Comparison of ENCODE assay signal across 8 cellular contexts in the genomic region with DNA sequence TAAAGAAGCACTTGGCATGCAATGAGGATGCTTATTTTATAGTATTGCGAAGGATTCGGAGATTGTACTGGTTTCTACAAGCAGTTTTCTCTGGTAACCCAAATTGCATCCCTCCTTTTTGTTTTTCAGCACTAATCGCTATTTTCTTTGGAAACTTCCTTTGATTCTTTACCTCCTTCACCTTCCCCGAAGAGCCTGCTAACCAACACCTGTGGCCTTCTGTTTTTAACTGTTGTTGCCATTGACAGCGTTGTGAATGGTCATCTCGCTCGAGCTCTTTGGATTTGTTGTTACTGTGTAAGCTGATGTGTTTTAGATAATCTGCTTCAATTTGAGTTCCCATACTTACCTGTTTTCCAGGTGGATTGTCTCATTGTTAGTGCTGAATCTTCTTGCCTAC. TPM values are rescaled to one million over a fixed set of nuclear protein-coding genes. Genes with fewer than 3 reads are reported as not detected.
DNase-seq lines count a peak whose midpoint lies in the region; ATAC-seq and TF ChIP-seq lines count a peak whose summit lies in the region.

No MANE protein-coding gene starts in this region.

- H3K79me1 ChIP-seq in mesenchymal stem cell (replicated peaks; ENCODE audit: low read length, poor library complexity, severe bottlenecking), result peaks cover 1% of the 10 kb centered on the region

- ATAC-seq in left cardiac atrium, result no peak
- no peak for ATAC-seq in GM21723 (IDR thresholded peaks at IDR 0.05; ENCODE audit: unreplicated experiment)

- H3K9ac ChIP-seq in mesenchymal stem cell (ENCODE audit: low read length), result peak overlapping the region; percentile 90

- H2AK5ac ChIP-seq in mesenchymal stem cell (ENCODE audit: low read length, severe bottlenecking), result no peak overlapping the region

- peaks cover 0 to 28% of the 10 kb centered on the region in 2 donors for H3K4me1 ChIP-seq in right atrium auricular region
- peaks cover 13% of the 10 kb centered on the region for H3K4me1 ChIP-seq in mesenchymal stem cell (ENCODE audit: control insufficient read depth, insufficient read depth, low read depth, low read length)
- H3K4me1 ChIP-seq in vagina, result peaks cover 52% of the 10 kb centered on the region

- H3K27me3 ChIP-seq in right atrium auricular region (no peaks in the 10 kb centered on the region), brain microvascular endothelial cell (replicated peaks) (no peaks in the 10 kb centered on the region), mesenchymal stem cell (ENCODE audit: control insufficient read depth in 1 of 2, insufficient read depth in 1 of 2, low read length in 2 of 2) (no peaks in the 10 kb centered on the region), vagina (no peaks in the 10 kb centered on the region)

- 36% methylated on average over 7 of the region's 7 CpGs for WGBS in mesenchymal stem cell

- TF ChIP-seq CTCF in right atrium auricular region (IDR thresholded peaks at IDR 0.05) (no peak), brain microvascular endothelial cell (IDR thresholded peaks at IDR 0.05; ENCODE audit: low read depth, low read length, missing control alignments) (no peak), vagina (IDR thresholded peaks at IDR 0.05) (no peak)

- H2BK12ac ChIP-seq in mesenchymal stem cell (ENCODE audit: low read length in 2 of 2), result no peak overlapping the region

- TF ChIP-seq POLR2A in vagina (IDR thresholded peaks at IDR 0.05), result no peak

- H2AFZ ChIP-seq in mesenchymal stem cell (ENCODE audit: low read depth, low read length), result no peak overlapping the region

- no peak overlapping the region for H2BK5ac ChIP-seq in mesenchymal stem cell (ENCODE audit: low read depth, low read length, poor library complexity, severe bottlenecking)

- H3K27ac ChIP-seq in right atrium auricular region, result peak overlapping the region; percentile 90
- H3K27ac ChIP-seq in brain microvascular endothelial cell, result no peak overlapping the region
- H3K27ac ChIP-seq in mesenchymal stem cell (ENCODE audit: low read length, poor library complexity, severe bottlenecking), result no peak overlapping the region
- peak overlapping the region; percentile 94 for H3K27ac ChIP-seq in vagina

- no peak overlapping the region for H4K91ac ChIP-seq in mesenchymal stem cell (ENCODE audit: low read length)

- no peaks in the 10 kb centered on the region for H3K36me3 ChIP-seq in right atrium auricular region
- H3K36me3 ChIP-seq in brain microvascular endothelial cell (replicated peaks), result peaks cover 7% of the 10 kb centered on the region
- peaks cover 6 to 16% of the 10 kb centered on the region in 2 experiments for H3K36me3 ChIP-seq in mesenchymal stem cell (ENCODE audit: control insufficient read depth in 1 of 2, insufficient read depth in 2 of 2, low read depth in 1 of 2, low read length in 2 of 2)
- H3K36me3 ChIP-seq in vagina, result no peaks in the 10 kb centered on the region

- no peak overlapping the region for H3K14ac ChIP-seq in mesenchymal stem cell (ENCODE audit: low read length in 2 of 2)

- no peak overlapping the region for H3K18ac ChIP-seq in mesenchymal stem cell (ENCODE audit: low read depth in 1 of 2, low read length in 2 of 2)

- H3K4me2 ChIP-seq in mesenchymal stem cell (ENCODE audit: low read length, poor library complexity, severe bottlenecking), result peak overlapping the region; percentile 86

- no peak overlapping the region for H3K4ac ChIP-seq in mesenchymal stem cell (ENCODE audit: low read depth in 1 of 2, low read length in 2 of 2)

- DNase-seq in right atrium auricular region (ENCODE audit: low spot score) (no peak), left cardiac atrium (no peak), brain microvascular endothelial cell (no peak), mesenchymal stem cell (no peak), vagina (ENCODE audit: extremely low spot score in 2 of 2) (no peak), D341Med (ENCODE audit: low spot score) (no peak), HPDE6-E6E7 (ENCODE audit: extremely low spot score) (no peak)

- intact Hi-C loops in left cardiac atrium (cut with DNase I), result no loop called here
- intact Hi-C loops in vagina (cut with DNase I), result no loop called here

- peak overlapping the region; percentile 86 to 96 for H3K4me3 ChIP-seq in right atrium auricular region
- H3K4me3 ChIP-seq in brain microvascular endothelial cell (ENCODE audit: low read depth, low read length), result peak overlapping the region; percentile 84
- peak overlapping the region; percentile 83 to 100 for H3K4me3 ChIP-seq in mesenchymal stem cell (ENCODE audit: insufficient read depth in 1 of 2, low read depth in 1 of 2, low read length in 2 of 2)
- H3K4me3 ChIP-seq in vagina, result peak overlapping the region; percentile 95 to 99

- no peaks in the 10 kb centered on the region for H3K9me3 ChIP-seq in right atrium auricular region
- H3K9me3 ChIP-seq in mesenchymal stem cell (ENCODE audit: control insufficient read depth, low read length), result no peaks in the 10 kb centered on the region
- H3K9me3 ChIP-seq in vagina, result no peaks in the 10 kb centered on the region

- no peak overlapping the region for H2BK15ac ChIP-seq in mesenchymal stem cell (ENCODE audit: low read depth, poor library complexity, severe bottlenecking)

- H3K23ac ChIP-seq in mesenchymal stem cell (ENCODE audit: low read length in 2 of 2), result no peak overlapping the region

- H2BK120ac ChIP-seq in mesenchymal stem cell (ENCODE audit: low read depth, low read length), result no peak overlapping the region

- in situ Hi-C loops in brain microvascular endothelial cell (cut with HindIII; ENCODE audit: low pct_ligation_motif_present, low sequenced_read_pairs), result no loop called here

- H4K8ac ChIP-seq in mesenchymal stem cell (ENCODE audit: low read length), result no peak overlapping the region

RNA-seq across cellular contexts. Expression of a gene that starts 1.1 kb away (rescaled TPM):
- total RNA-seq in right atrium auricular region, result 1 to 10 TPM; 7.2 to 7.7 TPM
- total RNA-seq in left cardiac atrium, result 10 to 100 TPM; 12.0 to 15.8 TPM
- polyA plus RNA-seq in mesenchymal stem cell (2013, experiment 1 of 2), result 13.2 TPM
- polyA plus RNA-seq in mesenchymal stem cell (2013, experiment 2 of 2), result 13.5 TPM
- 21.4 TPM for total RNA-seq in vagina

Comparison
In these comparisons a context has a peak if more than half of its experiments do, and no peak if none do; other contexts are left out.
1. H3K27ac ChIP-seq: peak in right atrium auricular region (2 of 2) and vagina (single experiment); none in brain microvascular endothelial cell (single experiment) and mesenchymal stem cell (single experiment).
2. Peak in every context shown above with its lines, with median percentiles within 50 percentile points of each other: H3K4me3 ChIP-seq.